8 cellular contexts compared by ENCODE assay signal in genomic region chr19:40610396-40611064, GRCh38. TPM values are rescaled to one million over a fixed set of nuclear protein-coding genes. Genes with fewer than 3 reads are reported as not detected.
A peak's percentile ranks its signal among the peaks of the same experiment; 100 is the strongest.
DNase-seq lines count a peak whose midpoint lies in the region; ATAC-seq, FAIRE-seq and TF ChIP-seq lines count a peak whose summit lies in the region.

No MANE protein-coding gene starts in this region.

- POLR2A ChIA-PET in GM12878 (lab: Charles Lee): interaction anchor here (0.6 kb wide), 1 partner anchor 106 kb away, joined by 5 read pairs; the partner anchor contains the start of genes COQ8B and ITPKC

- H3K4me3 Mint-ChIP-seq in GM23338: peak overlapping the region; percentile 80

- H3K9me3 Mint-ChIP-seq in GM23338: no peaks in the 10 kb centered on the region; the same call in none of the 3 replicates

- peak overlapping the region; percentile 95 for H3K4me2 ChIP-seq in GM23338
- peak overlapping the region; percentile 45 for H3K4me2 ChIP-seq in GM12878 (ENCODE audit: control insufficient read depth, insufficient read depth)

- H3K36me3 Mint-ChIP-seq in GM23338 (ENCODE audit: low read depth): peaks cover 7% of the 10 kb centered on the region; the same call in 2 of the 3 replicates

- TF ChIP-seq EP300 in GM12878 (IDR thresholded peaks at IDR 0.05; ENCODE audit: borderline replicate concordance in 1 of 2, control insufficient read depth in 1 of 2, low read depth in 2 of 2, low read length in 2 of 2): no peak

- no peaks in the 10 kb centered on the region for H3K36me3 ChIP-seq in GM23338 (ENCODE audit: insufficient read depth)
- no peaks in the 10 kb centered on the region for H3K36me3 ChIP-seq in GM12878 (ENCODE audit: control insufficient read depth in 2 of 2, insufficient read depth in 2 of 2, low read length in 1 of 2)
- H3K36me3 ChIP-seq in kidney (ENCODE audit: control insufficient read depth in 1 of 2, insufficient read depth in 2 of 2, low read length in 2 of 2): no peaks in the 10 kb centered on the region

- DNase-seq in GM23338 (ENCODE audit: low spot score): peak; percentile 42
- DNase-seq in GM12878 (ENCODE audit: low read depth, low spot score): no peak
- peak; percentile 88 for DNase-seq in kidney
- DNase-seq in stimulated activated CD8-positive, alpha-beta memory T cell treated with anti-CD3 and anti-CD28 coated beads, Interleukin-4, amount 100 ng/mL, for 24 hours (ENCODE audit: low read depth): peak; percentile 34
- no peak for DNase-seq in NCI-H1048 (lab: John Stamatoyannopoulos, UW)
- DNase-seq in amniotic stem cell (lab: John Stamatoyannopoulos, UW): no peak

- H3K27me3 Mint-ChIP-seq in GM23338 (ENCODE audit: insufficient read depth, low read depth, poor library complexity): peaks cover 75% of the 10 kb centered on the region

- H3K9me2 ChIP-seq in GM23338 (ENCODE audit: insufficient read depth): no peaks in the 10 kb centered on the region

- no peak for TF ChIP-seq POLR2A in GM12878 (IDR thresholded peaks at IDR 0.05; ENCODE audit: low read depth, low read length)

- peaks cover 3% of the 10 kb centered on the region for H4K20me1 ChIP-seq in GM23338 (replicated peaks; ENCODE audit: insufficient read depth)
- H4K20me1 ChIP-seq in GM12878 (ENCODE audit: control insufficient read depth, insufficient read depth): no peaks in the 10 kb centered on the region

- H2AFZ ChIP-seq in GM23338: no peak overlapping the region; the same call in 1 of the 2 replicates
- H2AFZ ChIP-seq in GM12878 (ENCODE audit: control insufficient read depth, low read depth, low read length): peak overlapping the region; percentile 76

- SMC1A ChIA-PET in GM12878 (lab: Charles Lee; ENCODE audit: uncharacterized antibody, unreplicated experiment): interaction anchor here (1.6 kb wide), 1 partner anchor 24 kb away, joined by 7 read pairs; no protein-coding TSS in a partner anchor

- CTCF ChIA-PET in GM12878 (lab: Yijun Ruan, JAX): interaction anchor here (0.6 to 3.0 kb wide), 2 partner anchors 24 to 305 kb away, joined by 4 to 21 read pairs; no protein-coding TSS in a partner anchor

- H3K27ac Mint-ChIP-seq in GM23338: no peak overlapping the region

- in situ Hi-C loops in GM12878 (cut with MboI): no loop called here

- FAIRE-seq in GM12878 (lab: Jason Lieb, UNC) (no peak), kidney (lab: Jason Lieb, UNC) (no peak)

- RAD21 ChIA-PET in GM12878 (lab: Charles Lee; ENCODE audit: unreplicated experiment): no interaction called here

- H3K27me3 ChIP-seq in GM23338 (ENCODE audit: insufficient read depth): peaks cover 67% of the 10 kb centered on the region
- H3K27me3 ChIP-seq in GM12878 (replicated peaks in 1 of 2; ENCODE audit: control insufficient read depth in 2 of 2, insufficient read depth in 2 of 2, low read length in 1 of 2): no peaks in the 10 kb centered on the region; a peak in 1 of 4 replicates

- BruUV-seq in GM12878 (replicated peaks; lab: Mats Ljungman, UMichigan): no TSS peak

- H3K4me1 Mint-ChIP-seq in GM23338: peaks cover 44% of the 10 kb centered on the region

- H3K4me3 ChIP-seq in GM23338: peak overlapping the region; percentile 68
- no peak overlapping the region for H3K4me3 ChIP-seq in GM12878
- peak overlapping the region in 1 of 2 donors; percentile 41 for H3K4me3 ChIP-seq in kidney (ENCODE audit: low read length in 2 of 2)

- H3F3A ChIP-seq in GM23338 (replicated peaks; ENCODE audit: low read depth): peaks cover 24% of the 10 kb centered on the region

- peak; percentile 0; the same call in 2 of the 3 replicates for ATAC-seq in GM23338
- ATAC-seq in SK-N-SH treated with all-trans-retinoic acid at 6 μM for 48 hours: peak; percentile 23
- 0 out of 3 replicates have a peak, but pooled peaks have one; percentile 1 for ATAC-seq in GM12878
- ATAC-seq in GM18873 (IDR thresholded peaks at IDR 0.05; ENCODE audit: low FRiP score, unreplicated experiment): no peak

- H3K27ac ChIP-seq in GM23338 (ENCODE audit: low read depth) (no peak overlapping the region), GM12878 (ENCODE audit: control insufficient read depth, insufficient read depth) (no peak overlapping the region), kidney (ENCODE audit: low read depth in 2 of 2, low read length in 2 of 2) (peak overlapping the region; percentile 65 to 76)

- no peaks in the 10 kb centered on the region for H3K9me3 ChIP-seq in GM12878 (replicated peaks; ENCODE audit: control insufficient read depth, insufficient read depth, low read length)
- H3K9me3 ChIP-seq in kidney (ENCODE audit: control insufficient read depth in 1 of 2, low read length in 2 of 2): no peaks in the 10 kb centered on the region

- no peaks in the 10 kb centered on the region for H3K79me2 ChIP-seq in GM23338 (replicated peaks; ENCODE audit: insufficient read depth)
- H3K79me2 ChIP-seq in GM12878 (ENCODE audit: control insufficient read depth, insufficient read depth, low read length): no peaks in the 10 kb centered on the region

- H3K4me1 ChIP-seq in GM23338 (ENCODE audit: insufficient read depth) (peaks cover 16% of the 10 kb centered on the region; the same call in 1 of the 2 replicates), GM12878 (ENCODE audit: control insufficient read depth, insufficient read depth, low read length) (peaks cover 12% of the 10 kb centered on the region), kidney (ENCODE audit: control insufficient read depth in 1 of 2, insufficient read depth in 1 of 2, low read depth in 1 of 2, low read length in 2 of 2) (peaks cover 0 to 8% of the 10 kb centered on the region in 2 donors)

- H3K9ac ChIP-seq in GM12878 (ENCODE audit: control insufficient read depth, insufficient read depth, low read length): no peak overlapping the region
- no peak overlapping the region for H3K9ac ChIP-seq in kidney (ENCODE audit: low read length in 2 of 2)

- intact Hi-C loops in GM12878 (cut with micrococcal nuclease; ENCODE audit: unreplicated experiment): no loop called here
- intact Hi-C loops in kidney (cut with DNase I): no loop called here

- TF ChIP-seq RAD21 in GM12878 (IDR thresholded peaks at IDR 0.05; ENCODE audit: insufficient read depth, low read depth, low read length): no peak

- 27% methylated on average over 29 of the region's 29 CpGs for WGBS in GM12878 (ENCODE audit: insufficient coverage, insufficient replicate concordance, low lambda C conversion rate, missing lambda C conversion rate)

- TF ChIP-seq CTCF in GM23338 (conservative IDR thresholded peaks at IDR 0.05; ENCODE audit: low read depth in 2 of 2) (no peak), GM12878 (IDR thresholded peaks at IDR 0.05 in 2 of 3, conservative IDR thresholded peaks at IDR 0.05 in 1 of 3; ENCODE audit: control insufficient read depth in 2 of 3, extremely low read depth in 1 of 3, insufficient read depth in 1 of 3, low read depth in 3 of 3, low read length in 3 of 3) (no peak), kidney (IDR thresholded peaks at IDR 0.05; ENCODE audit: borderline replicate concordance, extremely low read depth, insufficient read depth) (no peak)

TF ChIP-seq in GM23338, 12 proteins besides CTCF, POLR2A, EP300 and RAD21 (continues in another document):
- TF ChIP-seq EZH2 (IDR thresholded peaks at IDR 0.05; ENCODE audit: low read depth, unreplicated experiment): no peak

TF ChIP-seq in SK-N-SH treated with all-trans-retinoic acid at 6 μM for 48 hours, 23 proteins besides CTCF, POLR2A, EP300 and RAD21 (continues in another document):
- no peak for TF ChIP-seq RARB (CRISPR knock-in tag; IDR thresholded peaks at IDR 0.05)

RNA-seq across cellular contexts. Expression of gene LTBP4, which starts 9.4 kb away (rescaled TPM):
- total RNA-seq in GM23338 (2014; rRNA removed; shearing (Covaris generic)): 53.2 and 65.0 TPM in 2 replicates
- polyA plus RNA-seq in GM23338 (2016; fragmentation: Nextera tagmentation; extraction: Ambion mirVana): 48.4 and 50.3 TPM in 2 replicates
- 26.9 and 32.3 TPM in 2 replicates for total RNA-seq in GM12878 (2013; cell fraction: nucleolus; rRNA removed)
- total RNA-seq in GM12878 (2014; rRNA removed): 6.6 and 8.5 TPM in 2 replicates
- 3.1 and 3.7 TPM in 2 replicates for total RNA-seq in GM12878 (2014; rRNA removed; fragmentation: Illumina TruSeq; extraction: Trizol)
- 34.6 and 35.9 TPM in 2 replicates for total RNA-seq in GM12878 (2021)
- 29.6 TPM for polyA plus RNA-seq in GM12878 (2011; ENCODE audit: low read depth)
- polyA plus RNA-seq in GM12878 (2011; rRNA removed): 1.5 and 2.7 TPM in 2 replicates
- 4.9 and 5.7 TPM in 2 replicates for polyA plus RNA-seq in GM12878 (2011; cell fraction: cytosol; rRNA removed)
- polyA plus RNA-seq in GM12878 (2011; cell fraction: nucleus; rRNA removed): 24.7 and 25.2 TPM in 2 replicates
- polyA plus RNA-seq in GM12878 (2012): 38.1 and 69.0 TPM in 2 replicates
- polyA plus RNA-seq in GM12878 (2014; fragmentation: Illumina TruSeq; extraction: Trizol): 2.6 and 5.9 TPM in 2 replicates
- under 1 TPM in 1 of 2 experiments, not detected in 1; 0.09 TPM for polyA plus RNA-seq in GM12878 (2014; fragmentation: Nextera tagmentation; extraction: Ambion mirVana)
- polyA plus RNA-seq in GM12878 (2014; rRNA removed): 21.8 and 23.5 TPM in 2 replicates
- polyA plus RNA-seq in GM12878 (2016; fragmentation: Nextera tagmentation; extraction: Ambion mirVana): 1 to 10 TPM; 8.8 to 9.5 TPM
- 1.5 and 7.1 TPM in 2 replicates for polyA minus RNA-seq in GM12878 (2011; rRNA and poly(A)+ RNA removed)
- polyA minus RNA-seq in GM12878 (2011; cell fraction: cytosol; rRNA and poly(A)+ RNA removed): 14.1 and 19.4 TPM in 2 replicates
- 3.0 and 6.6 TPM in 2 replicates for polyA minus RNA-seq in GM12878 (2011; cell fraction: nucleus; rRNA and poly(A)+ RNA removed)
- total RNA-seq in kidney: 155 TPM
- 52.1 TPM for polyA plus RNA-seq in kidney (ENCODE audit: insufficient read depth, low read depth, low replicate concordance)

RNA-seq across cellular contexts. Expression of gene SHKBP1, which starts 33.9 kb away (rescaled TPM):
- total RNA-seq in GM23338 (2014; rRNA removed; shearing (Covaris generic)): 60.0 and 63.2 TPM in 2 replicates
- polyA plus RNA-seq in GM23338 (2016; fragmentation: Nextera tagmentation; extraction: Ambion mirVana): 69.8 and 74.6 TPM in 2 replicates
- 26.1 and 35.1 TPM in 2 replicates for total RNA-seq in GM12878 (2013; cell fraction: nucleolus; rRNA removed)
- 60.8 and 79.0 TPM in 2 replicates for total RNA-seq in GM12878 (2014; rRNA removed)
- 22.9 and 26.0 TPM in 2 replicates for total RNA-seq in GM12878 (2014; rRNA removed; fragmentation: Illumina TruSeq; extraction: Trizol)
- total RNA-seq in GM12878 (2021): 111 and 115 TPM in 2 replicates
- 43.8 TPM for polyA plus RNA-seq in GM12878 (2011; ENCODE audit: low read depth)
- polyA plus RNA-seq in GM12878 (2011; rRNA removed): 17.5 and 38.8 TPM in 2 replicates
- 59.2 and 80.0 TPM in 2 replicates for polyA plus RNA-seq in GM12878 (2011; cell fraction: cytosol; rRNA removed)
- polyA plus RNA-seq in GM12878 (2011; cell fraction: nucleus; rRNA removed): 155 and 167 TPM in 2 replicates
- 84.1 and 89.2 TPM in 2 replicates for polyA plus RNA-seq in GM12878 (2012)
- 30.6 and 55.0 TPM in 2 replicates for polyA plus RNA-seq in GM12878 (2014; fragmentation: Illumina TruSeq; extraction: Trizol)
- polyA plus RNA-seq in GM12878 (2014; fragmentation: Nextera tagmentation; extraction: Ambion mirVana): 10 to 100 TPM in 1 of 2 experiments, 1 to 10 TPM in 1; 2.3 to 15.1 TPM
- 96.3 and 111 TPM in 2 replicates for polyA plus RNA-seq in GM12878 (2014; rRNA removed)
- 100 to 1,000 TPM; 112 to 123 TPM for polyA plus RNA-seq in GM12878 (2016; fragmentation: Nextera tagmentation; extraction: Ambion mirVana)
- 47.3 and 87.5 TPM in 2 replicates for polyA minus RNA-seq in GM12878 (2011; rRNA and poly(A)+ RNA removed)
- polyA minus RNA-seq in GM12878 (2011; cell fraction: cytosol; rRNA and poly(A)+ RNA removed): 89.1 and 95.6 TPM in 2 replicates
- 33.5 and 51.2 TPM in 2 replicates for polyA minus RNA-seq in GM12878 (2011; cell fraction: nucleus; rRNA and poly(A)+ RNA removed)
- total RNA-seq in kidney: 69.6 TPM
- polyA plus RNA-seq in kidney (ENCODE audit: insufficient read depth, low read depth, low replicate concordance): 91.3 TPM

Comparison
In these comparisons a context has a peak if more than half of its experiments do, and no peak if none do; other contexts are left out.
1. DNase-seq: peak in GM23338 (single experiment), kidney (single experiment) and stimulated activated CD8-positive, alpha-beta memory T cell treated with anti-CD3 and anti-CD28 coated beads, Interleukin-4, amount 100 ng/mL, for 24 hours (single experiment); none in GM12878 (single experiment), NCI-H1048 (single experiment) and amniotic stem cell (single experiment).
2. H3K27ac ChIP-seq: peak in kidney (2 of 2); none in GM23338 (single experiment) and GM12878 (single experiment).